Comparison of ENCODE assay signal across 9 cellular contexts in the genomic region with DNA sequence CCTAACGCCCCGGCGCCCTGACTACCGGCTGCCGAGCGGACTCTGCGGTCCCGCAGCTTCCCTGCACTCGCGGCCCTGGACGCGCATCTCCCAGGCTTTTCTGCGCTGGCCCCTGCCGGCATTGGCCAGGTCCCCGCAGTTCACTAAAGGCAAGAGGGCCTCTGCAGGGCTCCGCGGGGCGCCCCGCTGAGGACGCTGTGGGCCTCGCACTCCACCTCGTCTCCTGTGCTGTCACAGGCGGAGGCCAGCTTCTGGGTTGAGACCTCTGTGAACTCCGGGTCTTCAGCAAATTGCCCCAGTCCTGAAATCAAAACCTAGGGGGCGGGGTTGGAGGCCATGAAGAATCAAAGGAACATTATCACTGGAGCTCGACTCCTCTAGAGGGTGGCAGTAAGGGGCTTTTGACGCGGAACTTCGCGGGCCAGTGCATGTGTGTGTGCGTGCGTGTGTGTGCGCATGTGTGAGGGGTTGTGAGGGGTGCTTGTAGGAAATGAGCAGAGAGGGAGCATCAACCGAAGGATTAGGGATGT.
A peak's percentile ranks its signal among the peaks of the same experiment; 100 is the strongest.
DNase-seq lines count a peak whose midpoint lies in the region; ATAC-seq, FAIRE-seq and TF ChIP-seq lines count a peak whose summit lies in the region.
"Had no signal": no experiment of that assay in that cellular context is flagged by ENCODE, and none has a peak within 500 bp of the region (broad histone marks: within the 10 kb centered on the region; RNA-seq: fewer than 3 reads in every experiment).

No MANE protein-coding gene starts in this region.

- H3K4me1 Mint-ChIP-seq in activated CD4-positive, alpha-beta memory T cell treated with anti-CD3 and anti-CD28 coated beads for 36 hours (ENCODE audit: low read depth): peaks cover 15% of the 10 kb centered on the region
- peaks cover 18 to 20% of the 10 kb centered on the region in 2 donors for H3K4me1 Mint-ChIP-seq in natural killer cell treated with Interleukin-12 subunit alpha and Interleukin-12 subunit beta and Interleukin-15 and Interleukin-18, amount 100 ng/mL, for 72 hours (ENCODE audit: low read depth in 2 of 2)

- FAIRE-seq in frontal cortex (lab: Jason Lieb, UNC): no peak

- peaks cover 35% of the 10 kb centered on the region for H3K27me3 Mint-ChIP-seq in activated CD4-positive, alpha-beta memory T cell treated with anti-CD3 and anti-CD28 coated beads for 36 hours
- H3K27me3 Mint-ChIP-seq in natural killer cell treated with Interleukin-12 subunit alpha and Interleukin-12 subunit beta and Interleukin-15 and Interleukin-18, amount 100 ng/mL, for 72 hours: peaks cover 33 to 47% of the 10 kb centered on the region in 2 donors

- H3K27ac Mint-ChIP-seq in activated CD4-positive, alpha-beta memory T cell treated with anti-CD3 and anti-CD28 coated beads for 36 hours: no peak overlapping the region
- H3K27ac Mint-ChIP-seq in natural killer cell treated with Interleukin-12 subunit alpha and Interleukin-12 subunit beta and Interleukin-15 and Interleukin-18, amount 100 ng/mL, for 72 hours: peak overlapping the region in 1 of 2 donors; percentile 37

- no peaks in the 10 kb centered on the region for H3K36me3 ChIP-seq in vagina

- intact Hi-C loops in activated CD4-positive, alpha-beta memory T cell treated with anti-CD3 and anti-CD28 coated beads for 36 hours (cut with micrococcal nuclease): no loop called here
- intact Hi-C loops in vagina (cut with DNase I): no loop called here

- ATAC-seq in GM21390 (IDR thresholded peaks at IDR 0.05; ENCODE audit: unreplicated experiment): peak; percentile 44
- peak; percentile 62 for ATAC-seq in esophagus mucosa
- ATAC-seq in natural killer cell treated with Interleukin-12 subunit alpha and Interleukin-12 subunit beta and Interleukin-15 and Interleukin-18, amount 100 ng/mL, for 72 hours: peak; percentile 51 to 77

- peak overlapping the region; percentile 77 for H3K4me3 Mint-ChIP-seq in activated CD4-positive, alpha-beta memory T cell treated with anti-CD3 and anti-CD28 coated beads for 36 hours
- peak overlapping the region; percentile 75 for H3K4me3 Mint-ChIP-seq in natural killer cell treated with Interleukin-12 subunit alpha and Interleukin-12 subunit beta and Interleukin-15 and Interleukin-18, amount 100 ng/mL, for 72 hours

- CTCF ChIA-PET in AG04449 (lab: Yijun Ruan, JAX): interaction anchor here (0.6 to 2.1 kb wide), 4 partner anchors 16 to 449 kb away, joined by 3 to 10 read pairs (median 4); no protein-coding TSS in a partner anchor
- CTCF ChIA-PET in activated CD4-positive, alpha-beta memory T cell treated with anti-CD3 and anti-CD28 coated beads for 36 hours (lab: Charles Lee): interaction anchor here (0.7 to 2.3 kb wide), 6 partner anchors 18 to 1303 kb away, joined by 3 to 7 read pairs (median 3); no protein-coding TSS in a partner anchor

- no peaks in the 10 kb centered on the region for H3K36me3 Mint-ChIP-seq in activated CD4-positive, alpha-beta memory T cell treated with anti-CD3 and anti-CD28 coated beads for 36 hours
- no peaks in the 10 kb centered on the region for H3K36me3 Mint-ChIP-seq in natural killer cell treated with Interleukin-12 subunit alpha and Interleukin-12 subunit beta and Interleukin-15 and Interleukin-18, amount 100 ng/mL, for 72 hours

- peaks cover 12% of the 10 kb centered on the region for H3K4me1 ChIP-seq in vagina

- H3K9me3 Mint-ChIP-seq in activated CD4-positive, alpha-beta memory T cell treated with anti-CD3 and anti-CD28 coated beads for 36 hours: no peaks in the 10 kb centered on the region
- H3K9me3 Mint-ChIP-seq in natural killer cell treated with Interleukin-12 subunit alpha and Interleukin-12 subunit beta and Interleukin-15 and Interleukin-18, amount 100 ng/mL, for 72 hours: no peaks in the 10 kb centered on the region

- POLR2A ChIA-PET in AG04449 (lab: Yijun Ruan, JAX): no interaction called here
- POLR2A ChIA-PET in activated CD4-positive, alpha-beta memory T cell treated with anti-CD3 and anti-CD28 coated beads for 36 hours (lab: Charles Lee): no interaction called here

- DNase-seq in AG04449 (ENCODE audit: low read depth, low spot score) (no peak), vagina (ENCODE audit: extremely low spot score in 2 of 2) (peak in 1 of 2 donors; percentile 81), frontal cortex (ENCODE audit: low spot score in 2 of 2) (no peak), NCI-H1048 (lab: John Stamatoyannopoulos, UW) (no peak)
- DNase-seq in activated CD4-positive, alpha-beta memory T cell treated with anti-CD3 and anti-CD28 coated beads for 36 hours: peak; percentile 63
- no peak for DNase-seq in natural killer cell treated with Interleukin-12 subunit alpha and Interleukin-12 subunit beta and Interleukin-15 and Interleukin-18, amount 100 ng/mL, for 72 hours (ENCODE audit: low spot score)
- DNase-seq: DND-41 had no signal

- no peak for TF ChIP-seq POLR2A in vagina (IDR thresholded peaks at IDR 0.05)

- no peaks in the 10 kb centered on the region for H3K9me3 ChIP-seq in vagina

- peak overlapping the region; percentile 70 for H3K27ac ChIP-seq in vagina

- H3K27me3 ChIP-seq in vagina: no peaks in the 10 kb centered on the region

- H3K4me3 ChIP-seq in AG04449 (ENCODE audit: low read depth, low read length) (peak overlapping the region; percentile 50), vagina (peak overlapping the region; percentile 45 to 58)

- TF ChIP-seq CTCF in AG04449 (IDR thresholded peaks at IDR 0.05; ENCODE audit: insufficient read depth, low read length, missing control alignments) (peak; percentile 38), vagina (IDR thresholded peaks at IDR 0.05) (no peak)
